ENCODE assay signal across 8 cellular contexts in genomic region chr9:33044162-33044673, GRCh38. TPM values are rescaled to one million over a fixed set of nuclear protein-coding genes. Genes with fewer than 3 reads are reported as not detected.
DNase-seq lines count a peak whose midpoint lies in the region; ATAC-seq lines count a peak whose summit lies in the region.

No MANE protein-coding gene starts in this region.

- DNase-seq in AML-193 (lab: John Stamatoyannopoulos, UW) (peak; percentile 59 to 65), NCI-H526 treated with DMSO at 0.1 percent for 48 hours (lab: John Stamatoyannopoulos, UW) (peak; percentile 71), lung microvascular endothelial cell (ENCODE audit: low read depth in 2 of 2) (peak; percentile 75 to 95)
- peak; percentile 33 to 44 (median 36) for DNase-seq in activated CD8-positive, alpha-beta memory T cell treated with anti-CD3 and anti-CD28 coated beads for 48 hours (ENCODE audit: low read depth in 2 of 3, low spot score in 2 of 3)
- DNase-seq in effector memory CD4-positive, alpha-beta T cell: peak; percentile 41 to 61 (median 49)
- DNase-seq in stimulated activated CD4-positive, alpha-beta T cell treated with anti-CD3 and anti-CD28 coated beads, TNF-alpha, amount 100 ng/mL, for 4 hours (ENCODE audit: low read depth in 3 of 3): peak; percentile 6 to 33 (median 16)

- H3K36me3 ChIP-seq in effector memory CD4-positive, alpha-beta T cell (ENCODE audit: control insufficient read depth, insufficient read depth, low read length): peaks cover 25% of the 10 kb centered on the region

- H3K4me3 ChIP-seq in effector memory CD4-positive, alpha-beta T cell (ENCODE audit: insufficient read depth, low read depth, low read length, poor library complexity, severe bottlenecking): peak overlapping the region; percentile 53

- peak overlapping the region; percentile 57 for H3K27ac ChIP-seq in effector memory CD4-positive, alpha-beta T cell (ENCODE audit: insufficient read depth, low read length, poor library complexity, severe bottlenecking)

- H3K9me3 ChIP-seq in effector memory CD4-positive, alpha-beta T cell (ENCODE audit: control insufficient read depth, low read length): no peaks in the 10 kb centered on the region

- peak; percentile 80 for ATAC-seq in GM19043 (IDR thresholded peaks at IDR 0.05; ENCODE audit: low read depth, unreplicated experiment)
- ATAC-seq in HG03378 (IDR thresholded peaks at IDR 0.05; ENCODE audit: unreplicated experiment): peak; percentile 74

- no peaks in the 10 kb centered on the region for H3K27me3 ChIP-seq in effector memory CD4-positive, alpha-beta T cell (replicated peaks; ENCODE audit: control insufficient read depth, insufficient read depth, low read length, poor library complexity, severe bottlenecking)

- peaks cover 4% of the 10 kb centered on the region for H3K4me1 ChIP-seq in effector memory CD4-positive, alpha-beta T cell (ENCODE audit: control insufficient read depth, insufficient read depth, low read length, poor library complexity, severe bottlenecking)

RNA-seq across cellular contexts. Expression of gene DNAJA1, which starts 19.1 kb away (rescaled TPM):
- 80.4 and 111 TPM in 2 replicates for total RNA-seq in lung microvascular endothelial cell

RNA-seq across cellular contexts. Expression of gene SMU1, which starts 32.3 kb away (rescaled TPM):
- total RNA-seq in lung microvascular endothelial cell: 27.7 and 32.1 TPM in 2 replicates

RNA-seq across cellular contexts. Expression of gene APTX, which starts 42.8 kb away (rescaled TPM):
- total RNA-seq in lung microvascular endothelial cell: 17.7 and 18.5 TPM in 2 replicates

Comparison
In these comparisons a context has a peak if more than half of its experiments do, and no peak if none do; other contexts are left out.
1. Peak in every context shown above with its lines: DNase-seq, ATAC-seq, H3K4me3 ChIP-seq and H3K27ac ChIP-seq.
2. DNase-seq: peak in every context shown above with its lines; median percentile 85 in lung microvascular endothelial cell; 71 in NCI-H526 treated with DMSO at 0.1 percent for 48 hours; 62 in AML-193; 49 in effector memory CD4-positive, alpha-beta T cell; 36 in activated CD8-positive, alpha-beta memory T cell treated with anti-CD3 and anti-CD28 coated beads for 48 hours; 16 in stimulated activated CD4-positive, alpha-beta T cell treated with anti-CD3 and anti-CD28 coated beads, TNF-alpha, amount 100 ng/mL, for 4 hours.